Comparison of ENCODE assay signal across 9 cellular contexts in the genomic region with DNA sequence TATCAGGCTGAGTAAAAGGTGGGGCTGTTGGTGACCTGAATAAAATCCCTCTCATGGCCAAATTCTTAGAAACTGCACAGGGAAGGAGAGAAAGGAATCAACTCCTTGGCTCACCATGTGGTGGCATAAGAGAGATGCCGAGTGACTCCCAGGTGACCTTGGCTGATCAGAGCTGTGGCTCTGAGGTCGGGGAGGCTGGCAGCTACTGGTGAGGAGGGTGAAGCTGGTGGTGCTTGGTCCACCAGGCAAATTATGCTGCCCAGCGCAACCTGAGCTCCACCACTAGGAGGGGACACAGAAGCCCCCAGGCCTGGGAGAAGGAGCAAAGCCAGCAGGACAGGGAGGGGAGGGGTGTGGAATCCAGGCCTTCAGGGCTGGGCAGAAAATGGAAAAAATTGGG.
DNase-seq lines count a peak whose midpoint lies in the region; ATAC-seq, FAIRE-seq and TF ChIP-seq lines count a peak whose summit lies in the region.
"Had no signal": no experiment of that assay in that cellular context is flagged by ENCODE, and none has a peak within 500 bp of the region (broad histone marks: within the 10 kb centered on the region; RNA-seq: fewer than 3 reads in every experiment).

No MANE protein-coding gene starts in this region.

- no peak overlapping the region for H3K27ac ChIP-seq in VCaP

- peaks cover 4% of the 10 kb centered on the region for H3K4me1 Mint-ChIP-seq in activated T-cell treated with anti-CD3 and anti-CD28 coated beads, Interleukin-2, amount 50 U/mL, for 72 hours (ENCODE audit: low read depth)

- H3K36me3 Mint-ChIP-seq in activated T-cell treated with anti-CD3 and anti-CD28 coated beads, Interleukin-2, amount 50 U/mL, for 72 hours (ENCODE audit: insufficient read depth in 2 of 2) = no peaks in the 10 kb centered on the region

- H3K9me3 Mint-ChIP-seq in activated T-cell treated with anti-CD3 and anti-CD28 coated beads, Interleukin-2, amount 50 U/mL, for 72 hours = no peaks in the 10 kb centered on the region

- TF ChIP-seq CTCF in VCaP (conservative IDR thresholded peaks at IDR 0.05) = peak; percentile 40; the same call in 1 of the 2 replicates

- no peak overlapping the region for H3K27ac Mint-ChIP-seq in activated T-cell treated with anti-CD3 and anti-CD28 coated beads, Interleukin-2, amount 50 U/mL, for 72 hours

- H3K4me3 Mint-ChIP-seq in activated T-cell treated with anti-CD3 and anti-CD28 coated beads, Interleukin-2, amount 50 U/mL, for 72 hours = no peak overlapping the region

- no peak for ATAC-seq in activated T-cell treated with anti-CD3 and anti-CD28 coated beads, Interleukin-2, amount 50 U/mL, for 72 hours (replicated peaks in 1 of 2)
- ATAC-seq in GM21737 (IDR thresholded peaks at IDR 0.05; ENCODE audit: unreplicated experiment) (no peak), HG03565 (IDR thresholded peaks at IDR 0.05; ENCODE audit: unreplicated experiment) (no peak)

- no peak for FAIRE-seq in frontal cortex (lab: Jason Lieb, UNC)

- peak; percentile 34 for DNase-seq in AG20443 (ENCODE audit: low spot score)
- DNase-seq in H4 (ENCODE audit: low spot score) = peak; percentile 49
- DNase-seq in iPS-NIHi11 (ENCODE audit: low spot score) = peak; percentile 67
- no peak for DNase-seq in frontal cortex (ENCODE audit: low spot score in 2 of 2)
- DNase-seq in activated T-cell treated with anti-CD3 and anti-CD28 coated beads, Interleukin-2, amount 50 U/mL, for 72 hours = no peak
- DNase-seq: cortex of kidney had no signal

- peaks cover 47% of the 10 kb centered on the region for H3K27me3 Mint-ChIP-seq in activated T-cell treated with anti-CD3 and anti-CD28 coated beads, Interleukin-2, amount 50 U/mL, for 72 hours (ENCODE audit: low read depth)

Comparison
In these comparisons a context has a peak if more than half of its experiments do, and no peak if none do; other contexts are left out.
1. DNase-seq: peak in AG20443 (single experiment), H4 (single experiment) and iPS-NIHi11 (single experiment); none in frontal cortex (0 of 2) and activated T-cell treated with anti-CD3 and anti-CD28 coated beads, Interleukin-2, amount 50 U/mL, for 72 hours (0 of 2).